ENCODE assay signal across 21 cellular contexts in the genomic region with DNA sequence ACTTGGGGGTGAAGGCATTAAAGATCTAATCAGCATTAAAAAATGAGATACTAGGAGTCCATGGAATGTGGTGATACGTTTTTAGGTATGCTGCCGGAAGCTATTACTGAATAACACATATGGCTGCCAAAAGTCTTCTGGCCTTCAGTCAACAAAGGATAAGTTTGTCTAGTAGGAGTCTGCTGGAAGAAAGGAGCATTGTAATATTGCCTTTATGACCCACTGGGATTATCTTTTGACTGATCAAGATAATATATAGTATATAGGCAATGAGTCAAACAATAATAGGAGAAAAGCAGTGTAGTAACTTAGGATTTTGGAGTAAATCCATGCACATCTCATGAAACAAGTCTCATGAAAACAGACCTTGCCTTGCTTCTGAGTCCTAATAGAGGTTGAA.
A peak's percentile ranks its signal among the peaks of the same experiment; 100 is the strongest.
DNase-seq lines count a peak whose midpoint lies in the region; ATAC-seq, FAIRE-seq and TF ChIP-seq lines count a peak whose summit lies in the region.
"Had no signal": no experiment of that assay in that cellular context is flagged by ENCODE, and none has a peak within 500 bp of the region (broad histone marks: within the 10 kb centered on the region; RNA-seq: fewer than 3 reads in every experiment).

No MANE protein-coding gene starts in this region.

- no peak overlapping the region for H3K9ac ChIP-seq in keratinocyte (ENCODE audit: control insufficient read depth, extremely low read depth, insufficient read depth, low read length)

- H3K27ac ChIP-seq in brain microvascular endothelial cell = no peak overlapping the region
- no peak overlapping the region for H3K27ac ChIP-seq in keratinocyte (ENCODE audit: control insufficient read depth, insufficient read depth, low read length)
- H3K27ac ChIP-seq: colonic mucosa, psoas muscle, tibial artery had no signal

- no peaks in the 10 kb centered on the region for H3K36me3 ChIP-seq in MG63
- H3K36me3 ChIP-seq in brain microvascular endothelial cell (replicated peaks) = no peaks in the 10 kb centered on the region
- no peaks in the 10 kb centered on the region for H3K36me3 ChIP-seq in keratinocyte (ENCODE audit: control insufficient read depth in 2 of 2, extremely low read depth in 1 of 2, insufficient read depth in 2 of 2, low read length in 2 of 2)
- H3K36me3 ChIP-seq: colonic mucosa, tibial artery had no signal

- TF ChIP-seq CTCF in brain microvascular endothelial cell (IDR thresholded peaks at IDR 0.05; ENCODE audit: low read depth, low read length, missing control alignments) (no peak), keratinocyte (optimal IDR thresholded peaks at IDR 0.05 in 1 of 3, IDR thresholded peaks at IDR 0.05 in 1 of 3, conservative IDR thresholded peaks at IDR 0.05 in 1 of 3; ENCODE audit: extremely low read depth in 1 of 3, insufficient read depth in 2 of 3, low read length in 3 of 3) (no peak)

- H3K9me3 ChIP-seq in MG63 = peaks cover 2% of the 10 kb centered on the region; the same call in 1 of the 2 replicates
- peaks cover under 1% of the 10 kb centered on the region for H3K9me3 ChIP-seq in keratinocyte (ENCODE audit: control insufficient read depth, low read depth, low read length)
- H3K9me3 ChIP-seq: colonic mucosa, psoas muscle, tibial artery had no signal

- in situ Hi-C loops in brain microvascular endothelial cell (cut with HindIII; ENCODE audit: low pct_ligation_motif_present, low sequenced_read_pairs) = no loop called here

- H4K20me1 ChIP-seq in keratinocyte (ENCODE audit: control insufficient read depth, extremely low read depth, insufficient read depth, low read length) = no peaks in the 10 kb centered on the region

- H3K9me1 ChIP-seq in keratinocyte (ENCODE audit: control insufficient read depth, extremely low read depth, insufficient read depth, low read length) = no peaks in the 10 kb centered on the region

- dilution Hi-C loops in keratinocyte (cut with MboI; ENCODE audit: extremely low pct_ligation_motif_present, low sequenced_read_pairs) = no loop called here

- ATAC-seq in GM18502 (IDR thresholded peaks at IDR 0.05; ENCODE audit: poor library complexity, unreplicated experiment) (no peak), HG03108 (IDR thresholded peaks at IDR 0.05; ENCODE audit: unreplicated experiment) (no peak), HG02642 (IDR thresholded peaks at IDR 0.05; ENCODE audit: poor library complexity, unreplicated experiment) (no peak)
- ATAC-seq: psoas muscle, T-helper 17 cell had no signal

- no peak overlapping the region for H3K4me2 ChIP-seq in keratinocyte (ENCODE audit: control insufficient read depth, extremely low read depth, insufficient read depth, low read depth, low read length)

- H3K4me3 ChIP-seq in MG63 (no peak overlapping the region), brain microvascular endothelial cell (ENCODE audit: low read depth, low read length) (no peak overlapping the region), keratinocyte (ENCODE audit: control insufficient read depth in 2 of 3, extremely low read depth in 1 of 3, insufficient read depth in 2 of 3, low read depth in 1 of 3, low read length in 3 of 3) (no peak overlapping the region)
- H3K4me3 ChIP-seq: colonic mucosa, psoas muscle, tibial artery had no signal

- H2AFZ ChIP-seq in keratinocyte (ENCODE audit: control insufficient read depth, low read length) = no peak overlapping the region

- H3K79me2 ChIP-seq in keratinocyte (ENCODE audit: control insufficient read depth, insufficient read depth, low read length) = no peaks in the 10 kb centered on the region

- no peaks in the 10 kb centered on the region for H3K27me3 ChIP-seq in MG63
- H3K27me3 ChIP-seq in brain microvascular endothelial cell (replicated peaks) = no peaks in the 10 kb centered on the region
- H3K27me3 ChIP-seq in keratinocyte (ENCODE audit: control insufficient read depth, extremely low read depth, insufficient read depth, low read length) = no peaks in the 10 kb centered on the region
- H3K27me3 ChIP-seq: colonic mucosa, tibial artery had no signal

- peak; percentile 88 for FAIRE-seq in keratinocyte (lab: Jason Lieb, UNC)

- peaks cover 19% of the 10 kb centered on the region for H3K4me1 ChIP-seq in keratinocyte (ENCODE audit: control insufficient read depth, extremely low read depth, insufficient read depth, low read length)
- H3K4me1 ChIP-seq: colonic mucosa, psoas muscle, tibial artery had no signal

- DNase-seq in EL (peak; percentile 76), MG63 (peak; percentile 42), brain microvascular endothelial cell (peak; percentile 66), keratinocyte (ENCODE audit: low read depth, low spot score) (no peak)
- DNase-seq in activated CD4-positive, CD25-positive, alpha-beta regulatory T cell treated with anti-CD3 and anti-CD28 coated beads, Interleukin-2, amount 50 U/mL, for 72 hours = no peak
- DNase-seq: activated CD4-positive, alpha-beta T cell treated with anti-CD3 and anti-CD28 coated beads, Interleukin-2, amount 50 U/mL, for 1 hour; activated CD8-positive, alpha-beta memory T cell treated with anti-CD3 and anti-CD28 coated beads, Interleukin-2, amount 50 U/mL, for 48 hours; activated gamma-delta T cell treated with Interleukin-2 at 50 U/mL for 16 hours; CD4-positive, alpha-beta memory T cell; colonic mucosa; DMS79; Kasumi-1; NCI-H1417 treated with DMSO at 0.1 percent for 48 hours; NCI-H748 treated with DMSO at 0.1 percent for 48 hours; psoas muscle; stimulated activated CD4-positive, alpha-beta T cell treated with anti-CD3 and anti-CD28 coated beads, Interleukin-4, amount 100 ng/mL, for 1 hour; T-helper 17 cell; tibial artery had no signal

Comparison
In these comparisons a context has a peak if more than half of its experiments do, and no peak if none do; other contexts are left out.
1. DNase-seq: peak in EL (single experiment), MG63 (single experiment) and brain microvascular endothelial cell (single experiment); none in keratinocyte (single experiment) and activated CD4-positive, CD25-positive, alpha-beta regulatory T cell treated with anti-CD3 and anti-CD28 coated beads, Interleukin-2, amount 50 U/mL, for 72 hours (single experiment).